In genomic region chr2:174931724-174932123, GRCh38 we compare ENCODE assay signal across 1 cellular context.
TF ChIP-seq lines count a peak whose summit lies in the region.

No MANE protein-coding gene starts in this region.

TF ChIP-seq in GM12878, 131 proteins besides CTCF, POLR2A, EP300 and RAD21:
- peak; percentile 60; the same call in 1 of the 2 replicates for TF ChIP-seq PKNOX1 (IDR thresholded peaks at IDR 0.05)
- TF ChIP-seq IKZF1 (conservative IDR thresholded peaks at IDR 0.05): no peak
TF ChIP-seq in GM12878: peak in this region for 1.
